ENCODE assay signal across 8 cellular contexts in the genomic region with DNA sequence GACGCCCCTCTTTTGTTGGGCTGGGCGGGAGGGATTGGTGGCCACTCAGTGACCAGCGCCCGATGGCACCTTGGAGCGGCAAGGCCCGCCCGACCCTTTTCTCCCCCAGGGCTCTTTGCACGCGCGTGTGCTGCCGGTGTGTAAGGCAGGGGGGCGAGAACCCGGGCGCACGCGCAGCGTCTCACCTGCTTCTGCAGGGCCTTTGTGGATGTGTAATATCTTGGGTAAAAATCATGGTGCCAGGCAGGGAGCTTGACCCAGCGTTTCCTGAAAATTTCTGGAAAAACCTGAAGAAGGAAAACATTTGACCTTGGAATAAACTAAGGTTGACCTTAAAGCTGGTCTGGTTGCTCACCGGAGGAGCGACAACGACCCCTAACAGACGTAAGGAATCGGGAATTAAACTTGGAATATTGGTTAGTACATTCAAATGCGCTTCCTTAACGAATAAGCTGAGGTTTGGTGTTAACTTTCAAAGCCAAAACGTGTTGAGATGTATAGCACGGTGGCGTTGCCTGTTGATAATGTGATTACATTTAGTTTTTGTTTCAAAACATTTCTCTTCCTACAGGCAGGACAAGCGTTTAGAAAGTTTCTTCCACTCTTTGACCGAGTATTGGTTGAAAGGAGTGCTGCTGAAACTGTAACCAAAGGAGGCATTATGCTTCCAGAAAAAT. TPM values are rescaled to one million over a fixed set of nuclear protein-coding genes. Genes with fewer than 3 reads are reported as not detected.
DNase-seq lines count a peak whose midpoint lies in the region; ATAC-seq and TF ChIP-seq lines count a peak whose summit lies in the region.

No MANE protein-coding gene starts in this region.

- peaks cover 3 to 57% (median 49%) of the 10 kb centered on the region in 9 donors for H3K4me1 ChIP-seq in heart right ventricle

- H3K27me3 ChIP-seq in heart right ventricle = no peaks in the 10 kb centered on the region

- WGBS in heart right ventricle, 2 donors = 0% methylated on average over 30 of the region's 30 CpGs

- DNase-seq in AG09309 (ENCODE audit: low read depth) (no peak), heart right ventricle (no peak), sciatic nerve (ENCODE audit: low spot score) (no peak), mesenteric fat pad (ENCODE audit: low spot score) (no peak), DMS153 (lab: John Stamatoyannopoulos, UW) (no peak)
- no peak for DNase-seq in activated T-helper 1 cell treated with anti-CD3 and anti-CD28 coated beads, Interleukin-12 subunit alpha, Interleukin-12 subunit beta, Interleukin-2, Interleukin-4 antibody, amounts not matched to agents 30 ng/mL and 10 ng/mL and 1 ng/mL, durations not matched to agents 14 hours and 24 hours and 36 hours (ENCODE audit: low spot score)

- peak overlapping the region; percentile 95 for H3K27ac Mint-ChIP-seq in activated T-helper 1 cell treated with anti-CD3 and anti-CD28 coated beads, Interleukin-12 subunit alpha, Interleukin-12 subunit beta, Interleukin-2, Interleukin-4 antibody, amounts not matched to agents 30 ng/mL and 10 ng/mL and 1 ng/mL, durations not matched to agents 14 hours and 24 hours and 36 hours

- intact Hi-C loops in activated T-helper 1 cell treated with anti-CD3 and anti-CD28 coated beads, Interleukin-12 subunit alpha, Interleukin-12 subunit beta, Interleukin-2, Interleukin-4 antibody, amounts not matched to agents 30 ng/mL and 10 ng/mL and 1 ng/mL, durations not matched to agents 14 hours and 24 hours and 36 hours (cut with micrococcal nuclease) = loop anchor here (1.0 to 5.0 kb wide), 8 partner anchors 15 to 1330 kb away; a partner anchor contains a TSS
- intact Hi-C loops in heart right ventricle (cut with DNase I) (loop anchor here in 6 of 10 donors (1.0 to 10.0 kb wide), 3 partner anchors 14 to 204 kb away; a partner anchor contains a TSS), sciatic nerve (cut with DNase I) (no loop called here)

- H3K27ac ChIP-seq in heart right ventricle = peak overlapping the region; percentile 60 to 98 (median 95)

- H3K27me3 Mint-ChIP-seq in activated T-helper 1 cell treated with anti-CD3 and anti-CD28 coated beads, Interleukin-12 subunit alpha, Interleukin-12 subunit beta, Interleukin-2, Interleukin-4 antibody, amounts not matched to agents 30 ng/mL and 10 ng/mL and 1 ng/mL, durations not matched to agents 14 hours and 24 hours and 36 hours (ENCODE audit: insufficient read depth) = no peaks in the 10 kb centered on the region

- TF ChIP-seq CTCF in AG09309 (IDR thresholded peaks at IDR 0.05; ENCODE audit: control insufficient read depth, insufficient read depth, low read depth, low read length, missing control alignments) (no peak), heart right ventricle (IDR thresholded peaks at IDR 0.05) (no peak)

- peaks cover 0 to 63% (median 22%) of the 10 kb centered on the region in 9 donors for H3K36me3 ChIP-seq in heart right ventricle

- H3K4me3 ChIP-seq in AG09309 (ENCODE audit: control insufficient read depth, low read depth, low read length) (peak overlapping the region; percentile 97), heart right ventricle (peak overlapping the region; percentile 69 to 97 (median 84))

- no peaks in the 10 kb centered on the region for H3K9me3 ChIP-seq in heart right ventricle

- peaks cover 61% of the 10 kb centered on the region for H3K36me3 Mint-ChIP-seq in activated T-helper 1 cell treated with anti-CD3 and anti-CD28 coated beads, Interleukin-12 subunit alpha, Interleukin-12 subunit beta, Interleukin-2, Interleukin-4 antibody, amounts not matched to agents 30 ng/mL and 10 ng/mL and 1 ng/mL, durations not matched to agents 14 hours and 24 hours and 36 hours (ENCODE audit: low read depth)

- peaks cover 44% of the 10 kb centered on the region for H3K4me1 Mint-ChIP-seq in activated T-helper 1 cell treated with anti-CD3 and anti-CD28 coated beads, Interleukin-12 subunit alpha, Interleukin-12 subunit beta, Interleukin-2, Interleukin-4 antibody, amounts not matched to agents 30 ng/mL and 10 ng/mL and 1 ng/mL, durations not matched to agents 14 hours and 24 hours and 36 hours (ENCODE audit: low read depth)

- H3K4me3 Mint-ChIP-seq in activated T-helper 1 cell treated with anti-CD3 and anti-CD28 coated beads, Interleukin-12 subunit alpha, Interleukin-12 subunit beta, Interleukin-2, Interleukin-4 antibody, amounts not matched to agents 30 ng/mL and 10 ng/mL and 1 ng/mL, durations not matched to agents 14 hours and 24 hours and 36 hours = peak overlapping the region; percentile 100

- no peaks in the 10 kb centered on the region for H3K9me3 Mint-ChIP-seq in activated T-helper 1 cell treated with anti-CD3 and anti-CD28 coated beads, Interleukin-12 subunit alpha, Interleukin-12 subunit beta, Interleukin-2, Interleukin-4 antibody, amounts not matched to agents 30 ng/mL and 10 ng/mL and 1 ng/mL, durations not matched to agents 14 hours and 24 hours and 36 hours

- ATAC-seq in GM18870 (IDR thresholded peaks at IDR 0.05; ENCODE audit: unreplicated experiment) = peak; percentile 1
- peak; percentile 1 for ATAC-seq in HG03139 (IDR thresholded peaks at IDR 0.05; ENCODE audit: unreplicated experiment)
- peak; percentile 0 to 26 (median 6) for ATAC-seq in heart right ventricle
- peak; percentile 2 for ATAC-seq in sciatic nerve

RNA-seq across cellular contexts. Expression of a gene that starts 0.5 kb away (rescaled TPM):
- 325 and 343 TPM in 2 replicates for total RNA-seq in activated T-helper 1 cell treated with anti-CD3 and anti-CD28 coated beads, Interleukin-12 subunit alpha, Interleukin-12 subunit beta, Interleukin-2, Interleukin-4 antibody, amounts not matched to agents 30 ng/mL and 10 ng/mL and 1 ng/mL, durations not matched to agents 14 hours and 24 hours and 36 hours
- 100 to 1,000 TPM in 6 of 10 donors, 10 to 100 TPM in 4; 73.7 to 157 (median 103) TPM for total RNA-seq in heart right ventricle
- 100 to 1,000 TPM; 202 to 217 TPM for polyA plus RNA-seq in heart right ventricle
- total RNA-seq in sciatic nerve = 60.4 TPM
- total RNA-seq in mesenteric fat pad = 95.8 TPM

RNA-seq across cellular contexts. Expression of a gene that starts 1.0 kb away (rescaled TPM):
- 811 and 821 TPM in 2 replicates for total RNA-seq in activated T-helper 1 cell treated with anti-CD3 and anti-CD28 coated beads, Interleukin-12 subunit alpha, Interleukin-12 subunit beta, Interleukin-2, Interleukin-4 antibody, amounts not matched to agents 30 ng/mL and 10 ng/mL and 1 ng/mL, durations not matched to agents 14 hours and 24 hours and 36 hours
- total RNA-seq in heart right ventricle = 100 to 1,000 TPM; 104 to 175 (median 135) TPM
- polyA plus RNA-seq in heart right ventricle = 100 to 1,000 TPM in 1 of 2 donors, 10 to 100 TPM in 1; 83.5 to 176 TPM
- total RNA-seq in sciatic nerve = 136 TPM
- 234 TPM for total RNA-seq in mesenteric fat pad

RNA-seq across cellular contexts. Expression of a gene that starts 15.2 kb away (rescaled TPM):
- total RNA-seq in activated T-helper 1 cell treated with anti-CD3 and anti-CD28 coated beads, Interleukin-12 subunit alpha, Interleukin-12 subunit beta, Interleukin-2, Interleukin-4 antibody, amounts not matched to agents 30 ng/mL and 10 ng/mL and 1 ng/mL, durations not matched to agents 14 hours and 24 hours and 36 hours = 25.1 and 27.2 TPM in 2 replicates
- total RNA-seq in heart right ventricle (10 to 100 TPM; 20.9 to 43.2 (median 30.5) TPM), sciatic nerve (25.6 TPM), mesenteric fat pad (24.3 TPM)
- polyA plus RNA-seq in heart right ventricle = 10 to 100 TPM; 17.2 to 31.9 TPM

RNA-seq across cellular contexts. Expression of a gene that starts 47.3 kb away (rescaled TPM):
- 26.9 and 28.8 TPM in 2 replicates for total RNA-seq in activated T-helper 1 cell treated with anti-CD3 and anti-CD28 coated beads, Interleukin-12 subunit alpha, Interleukin-12 subunit beta, Interleukin-2, Interleukin-4 antibody, amounts not matched to agents 30 ng/mL and 10 ng/mL and 1 ng/mL, durations not matched to agents 14 hours and 24 hours and 36 hours
- 10 to 100 TPM; 25.5 to 44.1 (median 33.0) TPM for total RNA-seq in heart right ventricle
- 10 to 100 TPM; 19.8 to 29.0 TPM for polyA plus RNA-seq in heart right ventricle
- 19.1 TPM for total RNA-seq in sciatic nerve
- 38.2 TPM for total RNA-seq in mesenteric fat pad
